In the genomic region with DNA sequence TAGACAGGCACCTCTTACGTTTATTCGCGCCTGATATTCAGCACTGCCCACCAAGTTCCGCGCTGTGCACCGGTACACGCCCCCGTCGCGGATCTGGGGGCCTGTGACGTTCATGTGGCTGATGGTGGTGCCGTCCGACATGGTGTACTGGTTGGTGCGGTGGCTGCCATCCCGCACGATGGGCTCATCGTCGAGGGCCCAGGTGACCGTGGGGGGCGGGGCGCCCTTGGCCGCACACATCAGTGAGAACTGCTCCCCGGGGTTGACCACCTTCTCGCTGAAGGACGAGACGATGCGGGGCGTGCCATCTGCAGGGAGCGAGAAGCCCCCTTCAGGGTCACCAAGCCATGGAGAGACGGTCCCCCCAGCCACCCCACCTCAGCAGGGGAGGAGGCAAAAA, we compare ENCODE assay signal across 27 cellular contexts.
"Had no signal": no experiment of that assay in that cellular context is flagged by ENCODE, and none has a peak within 500 bp of the region (broad histone marks: within the 10 kb centered on the region; RNA-seq: fewer than 3 reads in every experiment).

No MANE protein-coding gene starts in this region.

- DNase-seq: naive B cell; naive thymus-derived CD8-positive, alpha-beta T cell; nucleus accumbens; retina; spleen; stimulated activated CD4-positive, alpha-beta T cell treated with anti-CD3 and anti-CD28 coated beads, Interleukin-12 subunit alpha, Interleukin-12 subunit beta, amount 100 ng/mL, for 4 hours; stimulated activated CD4-positive, alpha-beta T cell treated with anti-CD3 and anti-CD28 coated beads, Interleukin-1b, Interleukin-23, amount 100 ng/mL, for 48 hours; stimulated activated CD4-positive, alpha-beta T cell treated with anti-CD3 and anti-CD28 coated beads, Interleukin-4, amount 100 ng/mL, for 24 hours; stimulated activated naive B cell treated with anti-CD40 and anti-IgM and Interleukin-4, amounts not matched to agents 10 μg/mL and 1 μg/mL and 100 μg/mL, for 72 hours; stimulated activated naive CD4-positive, alpha-beta T cell treated with Interleukin-2 at 50 U/mL for 16 hours; stomach; thyroid gland; upper lobe of right lung; uterus had no signal

- H3K4me3 ChIP-seq: neural progenitor cell, pancreas, prostate gland, right atrium auricular region, skin epidermis, smooth muscle cell, spleen, stomach, thoracic aorta, thyroid gland, tibial nerve, upper lobe of right lung, uterus had no signal

- H3K4me1 ChIP-seq: neural progenitor cell, pancreas, prostate gland, right atrium auricular region, stomach, tibial nerve, uterus had no signal

- H3K4me3 Mint-ChIP-seq: naive B cell; naive thymus-derived CD8-positive, alpha-beta T cell; natural killer cell treated with Interleukin-12 subunit alpha and Interleukin-12 subunit beta and Interleukin-15 and Interleukin-18, amount 100 ng/mL, for 72 hours; neural progenitor cell; stimulated activated effector memory CD8-positive, alpha-beta T cell treated with anti-CD3 and anti-CD28 coated beads, Interleukin-12 subunit alpha, Interleukin-12 subunit beta, amount 100 ng/mL, for 72 hours; stimulated activated naive B cell treated with anti-CD40 and anti-IgM and Interleukin-4, amounts not matched to agents 10 μg/mL and 1 μg/mL and 100 μg/mL, for 72 hours; stimulated activated naive CD8-positive, alpha-beta T cell treated with anti-CD3 and anti-CD28 coated beads, Interleukin-15, Interleukin-2, amounts not matched to agents 100 ng/mL and 50 ng/mL, for 24 hours had no signal

- H3K27me3 Mint-ChIP-seq: stimulated activated naive CD8-positive, alpha-beta T cell treated with anti-CD3 and anti-CD28 coated beads, Interleukin-15, Interleukin-2, amounts not matched to agents 100 ng/mL and 50 ng/mL, for 24 hours had no signal

- H3K27ac Mint-ChIP-seq: naive B cell; natural killer cell treated with Interleukin-12 subunit alpha and Interleukin-12 subunit beta and Interleukin-15 and Interleukin-18, amount 100 ng/mL, for 72 hours; stimulated activated effector memory CD8-positive, alpha-beta T cell treated with anti-CD3 and anti-CD28 coated beads, Interleukin-12 subunit alpha, Interleukin-12 subunit beta, amount 100 ng/mL, for 72 hours; stimulated activated naive B cell treated with anti-CD40 and anti-IgM and Interleukin-4, amounts not matched to agents 10 μg/mL and 1 μg/mL and 100 μg/mL, for 72 hours; stimulated activated naive CD8-positive, alpha-beta T cell treated with anti-CD3 and anti-CD28 coated beads, Interleukin-15, Interleukin-2, amounts not matched to agents 100 ng/mL and 50 ng/mL, for 24 hours had no signal

- H3K36me3 ChIP-seq: neural progenitor cell, neutrophil, pancreas, prostate gland, right atrium auricular region, spleen, thoracic aorta, thyroid gland, tibial nerve, upper lobe of right lung, uterus had no signal

- H3K9me3 Mint-ChIP-seq: naive B cell; naive thymus-derived CD8-positive, alpha-beta T cell; natural killer cell treated with Interleukin-12 subunit alpha and Interleukin-12 subunit beta and Interleukin-15 and Interleukin-18, amount 100 ng/mL, for 72 hours; neural progenitor cell; stimulated activated effector memory CD8-positive, alpha-beta T cell treated with anti-CD3 and anti-CD28 coated beads, Interleukin-12 subunit alpha, Interleukin-12 subunit beta, amount 100 ng/mL, for 72 hours; stimulated activated naive B cell treated with anti-CD40 and anti-IgM and Interleukin-4, amounts not matched to agents 10 μg/mL and 1 μg/mL and 100 μg/mL, for 72 hours; stimulated activated naive CD8-positive, alpha-beta T cell treated with anti-CD3 and anti-CD28 coated beads, Interleukin-15, Interleukin-2, amounts not matched to agents 100 ng/mL and 50 ng/mL, for 24 hours had no signal

- H3K27me3 ChIP-seq: neural progenitor cell, neutrophil, pancreas, right atrium auricular region, spleen, stomach, thyroid gland, tibial nerve, upper lobe of right lung, uterus had no signal

- H3K9me3 ChIP-seq: neutrophil, pancreas, prostate gland, right atrium auricular region, spleen, stomach, thoracic aorta, thyroid gland, tibial nerve, upper lobe of right lung, uterus had no signal

- H2AFZ ChIP-seq: neural progenitor cell had no signal

- ATAC-seq: naive thymus-derived CD8-positive, alpha-beta T cell; natural killer cell treated with Interleukin-12 subunit alpha and Interleukin-12 subunit beta and Interleukin-15 and Interleukin-18, amount 100 ng/mL, for 72 hours; sciatic nerve; stimulated activated effector memory CD8-positive, alpha-beta T cell treated with anti-CD3 and anti-CD28 coated beads, Interleukin-12 subunit alpha, Interleukin-12 subunit beta, amount 100 ng/mL, for 72 hours; stimulated activated naive B cell treated with anti-CD40 and anti-IgM and Interleukin-4, amounts not matched to agents 10 μg/mL and 1 μg/mL and 100 μg/mL, for 72 hours; upper lobe of right lung had no signal

- H3K4me1 Mint-ChIP-seq: stimulated activated naive B cell treated with anti-CD40 and anti-IgM and Interleukin-4, amounts not matched to agents 10 μg/mL and 1 μg/mL and 100 μg/mL, for 72 hours had no signal

- H3K36me3 Mint-ChIP-seq: naive B cell; natural killer cell treated with Interleukin-12 subunit alpha and Interleukin-12 subunit beta and Interleukin-15 and Interleukin-18, amount 100 ng/mL, for 72 hours; stimulated activated effector memory CD8-positive, alpha-beta T cell treated with anti-CD3 and anti-CD28 coated beads, Interleukin-12 subunit alpha, Interleukin-12 subunit beta, amount 100 ng/mL, for 72 hours had no signal

- H3K27ac ChIP-seq: neural progenitor cell, neutrophil, pancreas, prostate gland, right atrium auricular region, skin epidermis, spleen, stomach, thoracic aorta, tibial nerve, upper lobe of right lung, uterus had no signal

- H3K4me2 ChIP-seq: neural progenitor cell, smooth muscle cell had no signal
